Comparison of ENCODE assay signal across 1 cellular context in genomic region chr7:6589829-6590644, GRCh38.
TF ChIP-seq lines count a peak whose summit lies in the region.

INTS15 (plus strand) TSS chr7:6590021; CDS start chr7:6590284, 263 bp downstream.

TF ChIP-seq in HepG2, 621 proteins besides CTCF, POLR2A, EP300 and RAD21 (continued from another document and continues in another):
- TF ChIP-seq ZNF576 (CRISPR knock-in tag; IDR thresholded peaks at IDR 0.05) (no peak), LCORL (IDR thresholded peaks at IDR 0.05) (no peak), LCORL (CRISPR knock-in tag; IDR thresholded peaks at IDR 0.05) (no peak), TCF7L2 (IDR thresholded peaks at IDR 0.05; ENCODE audit: low read depth, low read length) (no peak), TRIM24 (CRISPR knock-in tag; IDR thresholded peaks at IDR 0.05) (no peak), TGIF2 (CRISPR knock-in tag; IDR thresholded peaks at IDR 0.05) (no peak), EHMT2 (IDR thresholded peaks at IDR 0.05; ENCODE audit: borderline replicate concordance, low read depth, low read length) (no peak), ZNF564 (CRISPR knock-in tag; IDR thresholded peaks at IDR 0.05) (no peak), DMAP1 (CRISPR knock-in tag; IDR thresholded peaks at IDR 0.05) (peak; percentile 53; the same call in 1 of the 2 replicates), GLI4 (CRISPR knock-in tag; IDR thresholded peaks at IDR 0.05; ENCODE audit: borderline replicate concordance) (no peak), RFXANK (CRISPR knock-in tag; IDR thresholded peaks at IDR 0.05) (no peak), BATF2 (CRISPR knock-in tag; IDR thresholded peaks at IDR 0.05) (no peak), ATM (IDR thresholded peaks at IDR 0.05; ENCODE audit: borderline replicate concordance) (no peak), ZNF367 (CRISPR knock-in tag; IDR thresholded peaks at IDR 0.05; ENCODE audit: borderline replicate concordance) (no peak; the same call in 1 of the 2 replicates), HNRNPK (IDR thresholded peaks at IDR 0.05; ENCODE audit: low read depth, low read length, poor library complexity, severe bottlenecking) (no peak), ZNF713 (CRISPR knock-in tag; IDR thresholded peaks at IDR 0.05) (no peak), CCDC6 (CRISPR knock-in tag; IDR thresholded peaks at IDR 0.05) (no peak), ZNF549 (CRISPR knock-in tag; IDR thresholded peaks at IDR 0.05) (no peak), REXO4 (CRISPR knock-in tag; IDR thresholded peaks at IDR 0.05; ENCODE audit: borderline replicate concordance) (no peak), ZNF276 (CRISPR knock-in tag; IDR thresholded peaks at IDR 0.05; ENCODE audit: low read depth) (no peak), NAIF1 (CRISPR knock-in tag; IDR thresholded peaks at IDR 0.05; ENCODE audit: borderline replicate concordance) (no peak), SP1 (IDR thresholded peaks at IDR 0.05) (no peak), SP1 (CRISPR knock-in tag; IDR thresholded peaks at IDR 0.05) (no peak), MNT (IDR thresholded peaks at IDR 0.05) (no peak), ZNF142 (CRISPR knock-in tag; IDR thresholded peaks at IDR 0.05) (peak; percentile 97), ZNF816 (CRISPR knock-in tag; IDR thresholded peaks at IDR 0.05; ENCODE audit: borderline replicate concordance) (no peak), KLF15 (CRISPR knock-in tag; IDR thresholded peaks at IDR 0.05; ENCODE audit: borderline replicate concordance) (no peak), UBTF (CRISPR knock-in tag; IDR thresholded peaks at IDR 0.05) (peak; percentile 93), HMG20B (CRISPR knock-in tag; conservative IDR thresholded peaks at IDR 0.05) (no peak), NCOA2 (CRISPR knock-in tag; IDR thresholded peaks at IDR 0.05) (no peak), ZNF253 (CRISPR knock-in tag; IDR thresholded peaks at IDR 0.05; ENCODE audit: borderline replicate concordance) (no peak), XRCC5 (optimal IDR thresholded peaks at IDR 0.05; ENCODE audit: low read length) (no peak), ZNF207 (IDR thresholded peaks at IDR 0.05; ENCODE audit: borderline replicate concordance) (no peak), PAX8 (CRISPR knock-in tag; IDR thresholded peaks at IDR 0.05; ENCODE audit: borderline replicate concordance) (no peak), SMYD3 (CRISPR knock-in tag; IDR thresholded peaks at IDR 0.05) (no peak), ZNF768 (CRISPR knock-in tag; IDR thresholded peaks at IDR 0.05) (0 out of 2 replicates have a peak, but pooled peaks have one; percentile 47), ZNF138 (CRISPR knock-in tag; IDR thresholded peaks at IDR 0.05; ENCODE audit: low read depth) (peak; percentile 82; the same call in 1 of the 2 replicates), ZMYM3 (CRISPR knock-in tag; IDR thresholded peaks at IDR 0.05) (no peak), REL (CRISPR knock-in tag; conservative IDR thresholded peaks at IDR 0.05) (peak; percentile 60; the same call in 1 of the 2 replicates), ZNF83 (CRISPR knock-in tag; IDR thresholded peaks at IDR 0.05; ENCODE audit: borderline replicate concordance) (no peak), ZNF605 (CRISPR knock-in tag; IDR thresholded peaks at IDR 0.05) (no peak), FOSL1 (CRISPR knock-in tag; IDR thresholded peaks at IDR 0.05; ENCODE audit: borderline replicate concordance) (no peak), U2AF2 (IDR thresholded peaks at IDR 0.05; ENCODE audit: low read depth, low read length) (no peak), ZNF431 (CRISPR knock-in tag; IDR thresholded peaks at IDR 0.05; ENCODE audit: borderline replicate concordance, low read depth) (0 out of 2 replicates have a peak, but pooled peaks have one; percentile 39), ZNF326 (CRISPR knock-in tag; IDR thresholded peaks at IDR 0.05; ENCODE audit: borderline replicate concordance) (0 out of 2 replicates have a peak, but pooled peaks have one; percentile 64), ZBTB37 (CRISPR knock-in tag; IDR thresholded peaks at IDR 0.05) (no peak), SMAD3 (CRISPR knock-in tag; IDR thresholded peaks at IDR 0.05) (no peak), ZNF841 (CRISPR knock-in tag; IDR thresholded peaks at IDR 0.05; ENCODE audit: borderline replicate concordance) (no peak), HDAC1 (CRISPR knock-in tag; IDR thresholded peaks at IDR 0.05) (no peak), ATRX (CRISPR knock-in tag; IDR thresholded peaks at IDR 0.05; ENCODE audit: borderline replicate concordance) (no peak), MBNL3 (CRISPR knock-in tag; conservative IDR thresholded peaks at IDR 0.05) (no peak), MLX (CRISPR knock-in tag; IDR thresholded peaks at IDR 0.05) (no peak), ZNF878 (CRISPR knock-in tag; IDR thresholded peaks at IDR 0.05) (no peak), GTF3A (CRISPR knock-in tag; conservative IDR thresholded peaks at IDR 0.05) (no peak), BRCA1 (CRISPR knock-in tag; IDR thresholded peaks at IDR 0.05) (no peak), FOXP1 (IDR thresholded peaks at IDR 0.05) (no peak), FOXP1 (CRISPR knock-in tag; IDR thresholded peaks at IDR 0.05) (no peak), NFIB (CRISPR knock-in tag; IDR thresholded peaks at IDR 0.05; ENCODE audit: borderline replicate concordance) (no peak), ETV6 (CRISPR knock-in tag; conservative IDR thresholded peaks at IDR 0.05) (no peak), GATAD1 (CRISPR knock-in tag; IDR thresholded peaks at IDR 0.05) (peak; percentile 74)
